Comparison of ENCODE assay signal across 7 cellular contexts in genomic region chr2:39666489-39667141, GRCh38. TPM values are rescaled to one million over a fixed set of nuclear protein-coding genes. Genes with fewer than 3 reads are reported as not detected.
DNase-seq lines count a peak whose midpoint lies in the region; ATAC-seq, FAIRE-seq and TF ChIP-seq lines count a peak whose summit lies in the region.

No MANE protein-coding gene starts in this region.

- H3K36me3 ChIP-seq in GM23338 (ENCODE audit: insufficient read depth) = no peaks in the 10 kb centered on the region
- H3K36me3 ChIP-seq in left ventricle myocardium inferior = no peaks in the 10 kb centered on the region
- no peaks in the 10 kb centered on the region for H3K36me3 ChIP-seq in skeletal muscle tissue (ENCODE audit: control insufficient read depth in 3 of 3, insufficient read depth in 3 of 3, low read length in 3 of 3)

- no peak for FAIRE-seq in urothelium cell line (lab: Jason Lieb, UNC)

- H3K9me3 ChIP-seq in left ventricle myocardium inferior (replicated peaks) = no peaks in the 10 kb centered on the region
- H3K9me3 ChIP-seq in skeletal muscle tissue (ENCODE audit: control insufficient read depth in 3 of 3, low read length in 3 of 3) = no peaks in the 10 kb centered on the region

- H3K27me3 Mint-ChIP-seq in GM23338 (ENCODE audit: insufficient read depth, low read depth, poor library complexity) = peaks cover 33% of the 10 kb centered on the region
- peaks cover 58% of the 10 kb centered on the region for H3K27me3 Mint-ChIP-seq in activated CD4-positive, alpha-beta memory T cell treated with anti-CD3 and anti-CD28 coated beads for 36 hours

- intact Hi-C loops in activated CD4-positive, alpha-beta memory T cell treated with anti-CD3 and anti-CD28 coated beads for 36 hours (cut with micrococcal nuclease) = no loop called here
- intact Hi-C loops in left ventricle myocardium inferior (cut with micrococcal nuclease) = no loop called here

- H3K9me3 Mint-ChIP-seq in GM23338 = no peaks in the 10 kb centered on the region; the same call in 1 of the 3 replicates
- H3K9me3 Mint-ChIP-seq in activated CD4-positive, alpha-beta memory T cell treated with anti-CD3 and anti-CD28 coated beads for 36 hours = no peaks in the 10 kb centered on the region

- H3K9me2 ChIP-seq in GM23338 (ENCODE audit: insufficient read depth) = no peaks in the 10 kb centered on the region

- no peaks in the 10 kb centered on the region for H4K20me1 ChIP-seq in GM23338 (replicated peaks; ENCODE audit: insufficient read depth)

- peaks cover 2% of the 10 kb centered on the region; the same call in 1 of the 3 replicates for H3K36me3 Mint-ChIP-seq in GM23338 (ENCODE audit: low read depth)
- no peaks in the 10 kb centered on the region for H3K36me3 Mint-ChIP-seq in activated CD4-positive, alpha-beta memory T cell treated with anti-CD3 and anti-CD28 coated beads for 36 hours

- H3K79me2 ChIP-seq in GM23338 (replicated peaks; ENCODE audit: insufficient read depth) = peaks cover 27% of the 10 kb centered on the region

- H3K9ac ChIP-seq in skeletal muscle tissue (ENCODE audit: low read depth in 1 of 3, low read length in 3 of 3) = peak overlapping the region in 1 of 3 donors; percentile 71

- POLR2A ChIA-PET in activated CD4-positive, alpha-beta memory T cell treated with anti-CD3 and anti-CD28 coated beads for 36 hours (lab: Charles Lee) = no interaction called here

- peaks cover 34% of the 10 kb centered on the region for H3K4me1 Mint-ChIP-seq in GM23338
- H3K4me1 Mint-ChIP-seq in activated CD4-positive, alpha-beta memory T cell treated with anti-CD3 and anti-CD28 coated beads for 36 hours (ENCODE audit: low read depth) = peaks cover 9% of the 10 kb centered on the region

- TF ChIP-seq CTCF in GM23338 (conservative IDR thresholded peaks at IDR 0.05; ENCODE audit: low read depth in 2 of 2) = no peak
- no peak for TF ChIP-seq CTCF in left ventricle myocardium inferior (IDR thresholded peaks at IDR 0.05; ENCODE audit: borderline replicate concordance)

- H3K27me3 ChIP-seq in GM23338 (ENCODE audit: insufficient read depth) (peaks cover 43% of the 10 kb centered on the region), left ventricle myocardium inferior (ENCODE audit: low read depth) (no peaks in the 10 kb centered on the region), skeletal muscle tissue (ENCODE audit: control insufficient read depth in 3 of 3, insufficient read depth in 3 of 3, low read length in 3 of 3) (peaks cover 7 to 16% (median 14%) of the 10 kb centered on the region in 3 donors)

- peak overlapping the region; percentile 94 for H2AFZ ChIP-seq in GM23338

- H3K4me3 ChIP-seq in GM23338 = peak overlapping the region; percentile 86
- peak overlapping the region; percentile 81 for H3K4me3 ChIP-seq in left ventricle myocardium inferior
- H3K4me3 ChIP-seq in skeletal muscle tissue (ENCODE audit: low read length in 3 of 3) = peak overlapping the region; percentile 62 to 70 (median 65)

- DNase-seq in GM23338 (ENCODE audit: low spot score) (peak; percentile 44), left ventricle myocardium inferior (no peak), midbrain (lab: John Stamatoyannopoulos, UW) (no peak), UCSD-AML1 (lab: John Stamatoyannopoulos, UW; ENCODE audit: unreplicated experiment) (no peak), urothelium cell line (ENCODE audit: low spot score) (no peak)
- DNase-seq in activated CD4-positive, alpha-beta memory T cell treated with anti-CD3 and anti-CD28 coated beads for 36 hours = no peak

- H3K27ac ChIP-seq in GM23338 (ENCODE audit: low read depth) (no peak overlapping the region), left ventricle myocardium inferior (replicated peaks) (no peak overlapping the region), skeletal muscle tissue (ENCODE audit: low read depth, low read length) (no peak overlapping the region)

- no peak overlapping the region for H3K27ac Mint-ChIP-seq in GM23338
- H3K27ac Mint-ChIP-seq in activated CD4-positive, alpha-beta memory T cell treated with anti-CD3 and anti-CD28 coated beads for 36 hours = no peak overlapping the region

- H3F3A ChIP-seq in GM23338 (replicated peaks; ENCODE audit: low read depth) = no peaks in the 10 kb centered on the region; the same call in 1 of the 2 replicates

- H3K4me2 ChIP-seq in GM23338 = peak overlapping the region; percentile 100

- H3K4me3 Mint-ChIP-seq in GM23338 = peak overlapping the region; percentile 90
- H3K4me3 Mint-ChIP-seq in activated CD4-positive, alpha-beta memory T cell treated with anti-CD3 and anti-CD28 coated beads for 36 hours = peak overlapping the region; percentile 49

- H3K4me1 ChIP-seq in GM23338 (ENCODE audit: insufficient read depth) (peaks cover 26% of the 10 kb centered on the region), left ventricle myocardium inferior (peaks cover 28% of the 10 kb centered on the region), skeletal muscle tissue (ENCODE audit: control insufficient read depth in 3 of 3, insufficient read depth in 3 of 3, low read length in 3 of 3) (peaks cover 8% of the 10 kb centered on the region in 3 donors)

- CTCF ChIA-PET in activated CD4-positive, alpha-beta memory T cell treated with anti-CD3 and anti-CD28 coated beads for 36 hours (lab: Charles Lee) = no interaction called here

- peak; percentile 10 for ATAC-seq in GM23338

TF ChIP-seq in GM23338, 12 proteins besides CTCF, POLR2A, EP300 and RAD21:
- peak; percentile 70 for TF ChIP-seq EZH2 (IDR thresholded peaks at IDR 0.05; ENCODE audit: low read depth, unreplicated experiment)
- TF ChIP-seq ZNF462 (CRISPR knock-in tag; IDR thresholded peaks at IDR 0.05) = no peak

RNA-seq across cellular contexts. Expression of gene TMEM178A, which starts 0.9 kb away (rescaled TPM):
- 12.3 and 17.4 TPM in 2 replicates for total RNA-seq in GM23338 (2014; rRNA removed; shearing (Covaris generic))
- 9.7 and 10.3 TPM in 2 replicates for polyA plus RNA-seq in GM23338 (2016; fragmentation: Nextera tagmentation; extraction: Ambion mirVana)
- total RNA-seq in activated CD4-positive, alpha-beta memory T cell treated with anti-CD3 and anti-CD28 coated beads for 36 hours = under 1 TPM; 0.29 to 0.48 TPM
- total RNA-seq in left ventricle myocardium inferior = 3.6 TPM
- total RNA-seq in skeletal muscle tissue = 4.7 TPM
